In the genomic region with DNA sequence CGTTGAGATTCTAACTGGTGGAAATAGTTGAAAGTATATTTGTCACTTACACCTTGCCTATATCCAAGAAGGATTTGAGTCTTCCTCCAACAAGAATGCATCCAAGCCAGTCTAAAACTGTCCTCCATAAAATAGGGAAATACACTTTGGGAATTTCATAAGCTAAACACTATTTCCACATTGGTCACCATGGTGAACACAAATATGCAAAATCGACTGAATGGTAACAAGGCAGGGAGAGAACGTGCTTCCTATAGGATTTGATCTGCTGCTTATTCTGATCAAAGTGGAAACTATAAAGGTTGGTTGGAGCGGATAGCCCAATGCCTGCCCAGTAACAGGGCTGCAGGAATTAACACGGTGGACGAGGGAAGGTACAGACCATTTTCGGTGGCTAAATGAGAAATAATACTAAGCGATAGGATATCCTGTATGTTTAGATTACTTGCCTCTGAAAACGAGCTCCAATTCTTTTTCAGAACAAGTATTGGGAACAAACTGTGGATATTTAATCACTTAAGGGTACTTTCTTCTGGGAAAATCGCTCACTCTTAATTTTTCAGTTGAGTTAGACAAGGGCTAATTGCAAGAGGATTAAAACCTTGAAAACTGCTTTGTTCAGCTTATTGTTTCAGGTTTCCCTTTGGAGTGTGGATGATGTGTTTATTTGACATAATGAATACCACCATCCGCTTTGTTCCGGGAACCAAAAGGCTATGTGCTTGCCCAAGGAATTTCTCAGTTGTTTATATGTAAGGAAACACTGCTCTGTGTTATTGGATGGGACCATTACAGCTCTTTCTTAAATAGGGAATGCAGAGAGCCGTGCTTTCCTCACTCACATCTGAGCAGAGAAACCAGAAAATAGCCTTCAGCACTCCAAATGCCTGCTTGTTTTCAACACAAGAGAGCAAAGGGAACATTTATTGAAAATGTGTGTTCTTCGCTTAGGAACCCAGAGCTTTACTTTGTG, we compare ENCODE assay signal across 10 cellular contexts.
A peak's percentile ranks its signal among the peaks of the same experiment; 100 is the strongest.
DNase-seq lines count a peak whose midpoint lies in the region; ATAC-seq and TF ChIP-seq lines count a peak whose summit lies in the region.
"Had no signal": no experiment of that assay in that cellular context is flagged by ENCODE, and none has a peak within 500 bp of the region (broad histone marks: within the 10 kb centered on the region; RNA-seq: fewer than 3 reads in every experiment).

No MANE protein-coding gene starts in this region.

- ATAC-seq in heart right ventricle (peak in 1 of 8 donors; percentile 36), left cardiac atrium (no peak), GM19463 (IDR thresholded peaks at IDR 0.05; ENCODE audit: unreplicated experiment) (no peak)

- H2AFZ ChIP-seq in osteoblast (ENCODE audit: low read length) = no peak overlapping the region

- H3K4me2 ChIP-seq in osteoblast (ENCODE audit: insufficient read depth, low read length) = peak overlapping the region; percentile 78

- peak overlapping the region; percentile 2 to 87 (median 78) for H3K27ac ChIP-seq in heart right ventricle
- peak overlapping the region; percentile 67 for H3K27ac ChIP-seq in osteoblast (ENCODE audit: low read depth, low read length)

- H3K4me1 ChIP-seq in heart right ventricle (peaks cover 0 to 64% (median 34%) of the 10 kb centered on the region in 9 donors), osteoblast (ENCODE audit: insufficient read depth, low read length) (peaks cover 49% of the 10 kb centered on the region)

- H3K4me3 ChIP-seq in heart right ventricle (no peak overlapping the region), fibroblast of the aortic adventitia (ENCODE audit: low read depth, low read length) (no peak overlapping the region), osteoblast (ENCODE audit: insufficient read depth, low read length) (no peak overlapping the region)

- WGBS in heart right ventricle, 2 donors = 55 to 59% methylated on average over 14 of the region's 14 CpGs

- no peak for DNase-seq in heart right ventricle
- no peak for DNase-seq in left cardiac atrium
- DNase-seq in fibroblast of the aortic adventitia (ENCODE audit: low read depth) = peak; percentile 78
- no peak for DNase-seq in osteoblast (ENCODE audit: insufficient read length, low spot score, missing footprints)
- DNase-seq in cerebellum (ENCODE audit: low spot score) = no peak
- DNase-seq in NCI-H2196 treated with DMSO at 0.1 percent for 48 hours (lab: John Stamatoyannopoulos, UW; ENCODE audit: unreplicated experiment) = no peak
- DNase-seq in activated CD4-positive, CD25-positive, alpha-beta regulatory T cell (lab: John Stamatoyannopoulos, UW) = no peak
- DNase-seq: NCI-H1417 treated with DMSO at 0.1 percent for 48 hours; stimulated activated naive CD4-positive, alpha-beta T cell treated with Interleukin-2 at 50 U/mL for 16 hours had no signal

- H3K27me3 ChIP-seq in heart right ventricle = no peaks in the 10 kb centered on the region
- no peaks in the 10 kb centered on the region for H3K27me3 ChIP-seq in osteoblast (ENCODE audit: insufficient read depth, low read length)

- H3K9me3 ChIP-seq in heart right ventricle (no peaks in the 10 kb centered on the region), osteoblast (ENCODE audit: low read depth, low read length) (no peaks in the 10 kb centered on the region)

- H4K20me1 ChIP-seq in osteoblast (ENCODE audit: insufficient read depth, low read length) = no peaks in the 10 kb centered on the region

- TF ChIP-seq CTCF in heart right ventricle (IDR thresholded peaks at IDR 0.05) (no peak), fibroblast of the aortic adventitia (IDR thresholded peaks at IDR 0.05; ENCODE audit: insufficient read depth, low read length) (no peak), osteoblast (IDR thresholded peaks at IDR 0.05; ENCODE audit: extremely low read depth, low read depth, low read length) (no peak)

- intact Hi-C loops in heart right ventricle (cut with DNase I) (loop anchor here in 1 of 10 donors (5.0 kb wide), 1 partner anchor 98 kb away; no protein-coding TSS in a partner anchor), left cardiac atrium (cut with DNase I) (loop anchor here in 1 of 2 donors (2.0 kb wide), 1 partner anchor 15 kb away; no protein-coding TSS in a partner anchor)

- H3K79me2 ChIP-seq in osteoblast (ENCODE audit: insufficient read depth, low read length) = peaks cover 8% of the 10 kb centered on the region

- H3K36me3 ChIP-seq in heart right ventricle (no peaks in the 10 kb centered on the region), osteoblast (ENCODE audit: insufficient read depth, low read length) (no peaks in the 10 kb centered on the region)
